In the genomic region with DNA sequence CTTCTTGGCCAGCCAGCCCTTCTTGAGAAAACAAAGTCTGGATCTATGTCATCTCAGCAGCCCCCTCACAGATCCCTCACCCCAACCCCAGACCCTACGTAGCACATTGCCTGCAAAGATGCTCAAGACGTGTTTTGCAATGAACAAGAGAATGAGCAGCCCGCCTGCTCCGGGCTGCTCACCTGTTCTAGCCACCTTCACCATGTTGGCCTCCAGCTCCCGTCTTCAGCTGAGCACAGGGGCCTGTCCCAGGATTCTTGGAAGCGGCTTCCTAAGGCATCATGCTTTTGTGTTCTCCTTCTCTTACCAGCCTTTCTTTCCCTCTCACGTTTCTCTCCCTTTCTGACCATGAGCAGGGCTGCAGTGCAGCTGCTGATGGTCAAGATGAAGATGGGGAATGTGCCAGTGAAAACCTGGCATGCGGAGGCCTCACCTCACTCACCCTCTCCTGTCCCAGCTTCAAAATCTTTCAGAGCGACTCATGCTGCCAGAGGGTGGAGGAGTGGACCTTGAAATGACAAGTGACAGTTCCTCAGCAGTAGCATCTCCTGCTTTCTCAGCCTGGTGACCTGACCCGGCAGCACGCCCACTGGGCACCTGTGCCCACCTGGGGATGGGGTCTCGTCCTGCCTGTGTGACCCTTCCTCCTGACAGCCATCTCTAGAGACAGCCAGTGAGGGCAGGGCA, we compare ENCODE assay signal across 11 cellular contexts. TPM values are rescaled to one million over a fixed set of nuclear protein-coding genes. Genes with fewer than 3 reads are reported as not detected.
DNase-seq lines count a peak whose midpoint lies in the region; ATAC-seq, FAIRE-seq and TF ChIP-seq lines count a peak whose summit lies in the region.
"Had no signal": no experiment of that assay in that cellular context is flagged by ENCODE, and none has a peak within 500 bp of the region (broad histone marks: within the 10 kb centered on the region; RNA-seq: fewer than 3 reads in every experiment).

No MANE protein-coding gene starts in this region.

- FAIRE-seq in urothelium cell line (lab: Jason Lieb, UNC), result peak; percentile 9
- FAIRE-seq: TTC549 had no signal

- intact Hi-C loops in Right ventricle myocardium inferior (cut with DNase I), result no loop called here
- intact Hi-C loops in breast epithelium (cut with DNase I; ENCODE audit: low total_unique reads), result loop anchor here (5.0 kb wide), 1 partner anchor 48 kb away; the partner anchor contains the start of gene RFX2

- H3F3A ChIP-seq in GM23248 (ENCODE audit: insufficient read depth), result peaks cover 24% of the 10 kb centered on the region

- DNase-seq in right atrium auricular region (ENCODE audit: low spot score) (no peak), Right ventricle myocardium inferior (ENCODE audit: missing footprints) (no peak), breast epithelium (ENCODE audit: low spot score in 2 of 2) (peak in 1 of 2 donors; percentile 44), mesenteric fat pad (ENCODE audit: low spot score) (peak; percentile 75), urothelium cell line (ENCODE audit: low spot score) (peak; percentile 40), GM23248 (no peak)
- no peak for DNase-seq in effector CD8-positive, alpha-beta T cell (lab: John Stamatoyannopoulos, UW)
- DNase-seq: Karpas-422, NCI-H82 had no signal

- TF ChIP-seq POLR2A in breast epithelium (IDR thresholded peaks at IDR 0.05), result no peak

- H3K4me3 ChIP-seq in right atrium auricular region, result no peak overlapping the region
- no peak overlapping the region for H3K4me3 ChIP-seq in breast epithelium
- no peak overlapping the region for H3K4me3 ChIP-seq in GM23248

- no peak overlapping the region for H3K4me2 ChIP-seq in GM23248 (ENCODE audit: unreplicated experiment)

- H3K4me1 ChIP-seq in right atrium auricular region (peaks cover 0 to 96% of the 10 kb centered on the region in 2 donors), breast epithelium (peaks cover 0 to 3% of the 10 kb centered on the region in 2 donors), GM23248 (ENCODE audit: insufficient read depth) (peaks cover 46% of the 10 kb centered on the region)

- peaks cover 10% of the 10 kb centered on the region; the same call in 1 of the 2 replicates for H3K79me2 ChIP-seq in GM23248 (ENCODE audit: insufficient read depth)

- ATAC-seq in Right ventricle myocardium inferior, result no peak
- ATAC-seq in HG02610 (IDR thresholded peaks at IDR 0.05; ENCODE audit: unreplicated experiment), result no peak

- no peak overlapping the region for H2AFZ ChIP-seq in GM23248

- TF ChIP-seq CTCF in right atrium auricular region (IDR thresholded peaks at IDR 0.05) (no peak), breast epithelium (IDR thresholded peaks at IDR 0.05) (no peak)

- H3K36me3 ChIP-seq in right atrium auricular region, result no peaks in the 10 kb centered on the region
- no peaks in the 10 kb centered on the region for H3K36me3 ChIP-seq in breast epithelium
- H3K36me3 ChIP-seq in GM23248 (ENCODE audit: low read depth), result no peaks in the 10 kb centered on the region

- H3K27ac ChIP-seq in right atrium auricular region (peak overlapping the region; percentile 28 to 74), breast epithelium (peak overlapping the region; percentile 19 to 80), GM23248 (no peak overlapping the region)

- H4K20me1 ChIP-seq in GM23248 (ENCODE audit: insufficient read depth), result no peaks in the 10 kb centered on the region

- H3K9ac ChIP-seq in GM23248, result no peak overlapping the region

- WGBS in GM23248 (ENCODE audit: low coverage in 1 of 2, low lambda C conversion rate in 2 of 2, missing lambda C conversion rate in 2 of 2), 2 experiments, result 76 to 81% methylated on average over 12 of the region's 12 CpGs

- H3K9me3 ChIP-seq in right atrium auricular region (no peaks in the 10 kb centered on the region), breast epithelium (no peaks in the 10 kb centered on the region), GM23248 (ENCODE audit: low read depth) (no peaks in the 10 kb centered on the region)

- H3K27me3 ChIP-seq in right atrium auricular region (no peaks in the 10 kb centered on the region), breast epithelium (no peaks in the 10 kb centered on the region), GM23248 (replicated peaks; ENCODE audit: insufficient read depth) (no peaks in the 10 kb centered on the region)

- in situ Hi-C loops in GM23248 (cut with MboI), result no loop called here

- H3K9me2 ChIP-seq in GM23248 (ENCODE audit: insufficient read depth), result no peaks in the 10 kb centered on the region

RNA-seq across cellular contexts. Expression of gene RFX2, which starts 46.1 kb away (rescaled TPM):
- 10 to 100 TPM; 12.7 to 16.1 TPM for total RNA-seq in right atrium auricular region
- total RNA-seq in Right ventricle myocardium inferior, result 5.4 TPM
- 10 to 100 TPM in 1 of 3 donors, 1 to 10 TPM in 2; 6.1 to 16.2 (median 9.2) TPM for total RNA-seq in breast epithelium
- 27.9 TPM for total RNA-seq in mesenteric fat pad
- total RNA-seq in GM23248 (2014; rRNA removed; shearing (Covaris generic)), result 10.2 and 13.1 TPM in 2 replicates
- 11.3 and 11.7 TPM in 2 replicates for polyA plus RNA-seq in GM23248 (2016; fragmentation: Nextera tagmentation; extraction: Ambion mirVana)

Comparison
In these comparisons a context has a peak if more than half of its experiments do, and no peak if none do; other contexts are left out.
1. DNase-seq: peak in mesenteric fat pad (single experiment) and urothelium cell line (single experiment); none in right atrium auricular region (single experiment), Right ventricle myocardium inferior (single experiment), GM23248 (single experiment) and effector CD8-positive, alpha-beta T cell (single experiment).